7 cellular contexts compared by ENCODE assay signal in genomic region chr4:175947117-175947722, GRCh38.
A peak's percentile ranks its signal among the peaks of the same experiment; 100 is the strongest.
DNase-seq lines count a peak whose midpoint lies in the region; ATAC-seq, FAIRE-seq and TF ChIP-seq lines count a peak whose summit lies in the region.

No MANE protein-coding gene starts in this region.

- H4K8ac ChIP-seq in mesendoderm (ENCODE audit: low read depth, low read length) = no peak overlapping the region

- H3K27ac Mint-ChIP-seq in activated T-helper 2 cell treated with anti-CD3 and anti-CD28 coated beads, Interferon-gamma antibody, Interleukin-2, Interleukin-4, amounts not matched to agents 10 μg/mL and 5 μg/mL and 100 μg/mL, durations not matched to agents 14 hours and 24 hours and 36 hours = no peak overlapping the region

- H3K4me3 ChIP-seq in Jurkat, Clone E6-1 (ENCODE audit: low read length) = no peak overlapping the region
- H3K4me3 ChIP-seq in GM12878 (no peak overlapping the region), mesendoderm (ENCODE audit: low read length) (no peak overlapping the region)

- no peaks in the 10 kb centered on the region for H3K36me3 Mint-ChIP-seq in activated T-helper 2 cell treated with anti-CD3 and anti-CD28 coated beads, Interferon-gamma antibody, Interleukin-2, Interleukin-4, amounts not matched to agents 10 μg/mL and 5 μg/mL and 100 μg/mL, durations not matched to agents 14 hours and 24 hours and 36 hours (ENCODE audit: low read depth)

- intact Hi-C loops in GM12878 (cut with micrococcal nuclease; ENCODE audit: unreplicated experiment) = loop anchor here (1.0 to 2.0 kb wide), 2 partner anchors 178 to 393 kb away; no protein-coding TSS in a partner anchor
- intact Hi-C loops in activated T-helper 2 cell treated with anti-CD3 and anti-CD28 coated beads, Interferon-gamma antibody, Interleukin-2, Interleukin-4, amounts not matched to agents 10 μg/mL and 5 μg/mL and 100 μg/mL, durations not matched to agents 14 hours and 24 hours and 36 hours (cut with micrococcal nuclease) = loop anchor here (1.0 kb wide), 1 partner anchor 394 kb away; no protein-coding TSS in a partner anchor

- H3K27me3 Mint-ChIP-seq in activated T-helper 2 cell treated with anti-CD3 and anti-CD28 coated beads, Interferon-gamma antibody, Interleukin-2, Interleukin-4, amounts not matched to agents 10 μg/mL and 5 μg/mL and 100 μg/mL, durations not matched to agents 14 hours and 24 hours and 36 hours (ENCODE audit: low read depth) = peaks cover 4% of the 10 kb centered on the region

- H3K79me2 ChIP-seq in GM12878 (ENCODE audit: control insufficient read depth, insufficient read depth, low read length) (no peaks in the 10 kb centered on the region), mesendoderm (ENCODE audit: control insufficient read depth, insufficient read depth, low read length) (no peaks in the 10 kb centered on the region)

- H3K56ac ChIP-seq in mesendoderm (ENCODE audit: low read length) = no peak overlapping the region

- H3K36me3 ChIP-seq in GM12878 (ENCODE audit: control insufficient read depth in 2 of 2, insufficient read depth in 2 of 2, low read length in 1 of 2) (no peaks in the 10 kb centered on the region), mesendoderm (ENCODE audit: control insufficient read depth, insufficient read depth, low read length) (no peaks in the 10 kb centered on the region)

- no peak overlapping the region for H3K4ac ChIP-seq in mesendoderm (ENCODE audit: low read depth, low read length)

- H2BK15ac ChIP-seq in mesendoderm (replicated peaks; ENCODE audit: low read depth) = no peak overlapping the region

- TF ChIP-seq EP300 in GM12878 (IDR thresholded peaks at IDR 0.05; ENCODE audit: borderline replicate concordance in 1 of 2, control insufficient read depth in 1 of 2, low read depth in 2 of 2, low read length in 2 of 2) = no peak

- H4K5ac ChIP-seq in mesendoderm (ENCODE audit: low read length) = no peak overlapping the region

- ATAC-seq in GM12878 (0 out of 3 replicates have a peak, but pooled peaks have one; percentile 38), HG02642 (IDR thresholded peaks at IDR 0.05; ENCODE audit: poor library complexity, unreplicated experiment) (no peak)

- H3K27me3 ChIP-seq in GM12878 (replicated peaks in 1 of 2; ENCODE audit: control insufficient read depth in 2 of 2, insufficient read depth in 2 of 2, low read length in 1 of 2) (peaks cover 0 to 3% of the 10 kb centered on the region in 2 experiments; a peak in 1 of 4 replicates), mesendoderm (ENCODE audit: insufficient read depth, low read length, poor library complexity) (no peaks in the 10 kb centered on the region)

- peak; percentile 69 for TF ChIP-seq RAD21 in GM12878 (IDR thresholded peaks at IDR 0.05; ENCODE audit: insufficient read depth, low read depth, low read length)

- H2AK5ac ChIP-seq in mesendoderm (ENCODE audit: low read length) = no peak overlapping the region

- RAD21 ChIA-PET in GM12878 (lab: Charles Lee; ENCODE audit: unreplicated experiment) = interaction anchor here (1.1 to 1.9 kb wide), 3 partner anchors 105 to 394 kb away, joined by 3 to 7 read pairs (median 4); no protein-coding TSS in a partner anchor

- H3K4me1 Mint-ChIP-seq in activated T-helper 2 cell treated with anti-CD3 and anti-CD28 coated beads, Interferon-gamma antibody, Interleukin-2, Interleukin-4, amounts not matched to agents 10 μg/mL and 5 μg/mL and 100 μg/mL, durations not matched to agents 14 hours and 24 hours and 36 hours (ENCODE audit: low read depth) = peaks cover 6% of the 10 kb centered on the region

- no peak overlapping the region for H2AFZ ChIP-seq in GM12878 (ENCODE audit: control insufficient read depth, low read depth, low read length)

- H3K27ac ChIP-seq in GM12878 (ENCODE audit: control insufficient read depth, insufficient read depth) (no peak overlapping the region), mesendoderm (ENCODE audit: low read depth, low read length) (no peak overlapping the region)

- CTCF ChIA-PET in GM12878 (lab: Yijun Ruan, JAX) = interaction anchor here (1.0 to 6.6 kb wide), 7 partner anchors 12 to 394 kb away, joined by 3 to 30 read pairs (median 5); no protein-coding TSS in a partner anchor

- H3K9me3 ChIP-seq in GM12878 (replicated peaks; ENCODE audit: control insufficient read depth, insufficient read depth, low read length) = no peaks in the 10 kb centered on the region

- H3K18ac ChIP-seq in mesendoderm (ENCODE audit: low read length) = no peak overlapping the region

- no peaks in the 10 kb centered on the region for H3K79me1 ChIP-seq in mesendoderm (ENCODE audit: low read length)

- peak; percentile 21 for DNase-seq in Jurkat, Clone E6-1 (ENCODE audit: low read depth, low spot score)
- DNase-seq in GM12878 (ENCODE audit: low read depth, low spot score) (no peak), mesendoderm (peak; percentile 10), islet precursor cell (no peak)
- no peak for DNase-seq in activated T-helper 2 cell treated with anti-CD3 and anti-CD28 coated beads, Interferon-gamma antibody, Interleukin-2, Interleukin-4, amounts not matched to agents 10 μg/mL and 5 μg/mL and 100 μg/mL, durations not matched to agents 14 hours and 24 hours and 36 hours (ENCODE audit: low spot score)

- no peak overlapping the region for H3K4me3 Mint-ChIP-seq in activated T-helper 2 cell treated with anti-CD3 and anti-CD28 coated beads, Interferon-gamma antibody, Interleukin-2, Interleukin-4, amounts not matched to agents 10 μg/mL and 5 μg/mL and 100 μg/mL, durations not matched to agents 14 hours and 24 hours and 36 hours (ENCODE audit: low read depth)

- no peak overlapping the region for H3K23ac ChIP-seq in mesendoderm (ENCODE audit: low read length)

- SMC1A ChIA-PET in GM12878 (lab: Charles Lee; ENCODE audit: uncharacterized antibody, unreplicated experiment) = interaction anchor here (0.7 to 2.0 kb wide), 5 partner anchors 13 to 395 kb away, joined by 3 to 10 read pairs (median 4); no protein-coding TSS in a partner anchor

- no peak overlapping the region for H3K9ac ChIP-seq in GM12878 (ENCODE audit: control insufficient read depth, insufficient read depth, low read length)
- no peak overlapping the region for H3K9ac ChIP-seq in mesendoderm (ENCODE audit: low read length)

- in situ Hi-C loops in GM12878 (cut with MboI) = no loop called here

- H3K4me1 ChIP-seq in GM12878 (ENCODE audit: control insufficient read depth, insufficient read depth, low read length) (no peaks in the 10 kb centered on the region), mesendoderm (ENCODE audit: control insufficient read depth, low read depth, low read length) (no peaks in the 10 kb centered on the region)

- no peak for FAIRE-seq in GM12878 (lab: Jason Lieb, UNC)

- H2BK120ac ChIP-seq in mesendoderm (ENCODE audit: low read depth, low read length) = no peak overlapping the region

- no peaks in the 10 kb centered on the region for H3K9me3 Mint-ChIP-seq in activated T-helper 2 cell treated with anti-CD3 and anti-CD28 coated beads, Interferon-gamma antibody, Interleukin-2, Interleukin-4, amounts not matched to agents 10 μg/mL and 5 μg/mL and 100 μg/mL, durations not matched to agents 14 hours and 24 hours and 36 hours

- POLR2A ChIA-PET in GM12878 (lab: Charles Lee) = no interaction called here

- H3K4me2 ChIP-seq in GM12878 (ENCODE audit: control insufficient read depth, insufficient read depth) (no peak overlapping the region), mesendoderm (ENCODE audit: low read length) (no peak overlapping the region)

- no peaks in the 10 kb centered on the region for H4K20me1 ChIP-seq in GM12878 (ENCODE audit: control insufficient read depth, insufficient read depth)

- TF ChIP-seq CTCF in GM12873 (IDR thresholded peaks at IDR 0.05; ENCODE audit: insufficient read depth, low read depth, low read length, missing control alignments) (peak; percentile 37), GM12878 (IDR thresholded peaks at IDR 0.05 in 2 of 3, conservative IDR thresholded peaks at IDR 0.05 in 1 of 3; ENCODE audit: control insufficient read depth in 2 of 3, extremely low read depth in 1 of 3, insufficient read depth in 1 of 3, low read depth in 3 of 3, low read length in 3 of 3) (peak in 2 of 3 experiments; percentile 43 to 47; a peak in 3 of 6 replicates)

- no peak for TF ChIP-seq POLR2A in GM12878 (IDR thresholded peaks at IDR 0.05; ENCODE audit: low read depth, low read length)

- H2BK5ac ChIP-seq in mesendoderm (ENCODE audit: low read length) = no peak overlapping the region

- no TSS peak for BruUV-seq in GM12878 (replicated peaks; lab: Mats Ljungman, UMichigan)

- 0% methylated on average over 4 of the region's 4 CpGs for WGBS in GM12878 (ENCODE audit: insufficient coverage, insufficient replicate concordance, low lambda C conversion rate, missing lambda C conversion rate)
- WGBS in mesendoderm (ENCODE audit: extremely low coverage, insufficient coverage, low lambda C conversion rate) = no CpG with 5 or more reads among the region's 4 CpGs

TF ChIP-seq in GM12878, 131 proteins besides CTCF, POLR2A, EP300 and RAD21:
- TF ChIP-seq GATAD2B (conservative IDR thresholded peaks at IDR 0.05; ENCODE audit: low read depth) = no peak
- TF ChIP-seq CBX3 (IDR thresholded peaks at IDR 0.05; ENCODE audit: borderline replicate concordance, low read depth) = no peak
- peak; percentile 66; the same call in 1 of the 2 replicates for TF ChIP-seq SMC3 (IDR thresholded peaks at IDR 0.05; ENCODE audit: borderline replicate concordance, low read length)

Comparison
In these comparisons a context has a peak if more than half of its experiments do, and no peak if none do; other contexts are left out.
1. DNase-seq: peak in Jurkat, Clone E6-1 (single experiment) and mesendoderm (single experiment); none in GM12878 (single experiment), islet precursor cell (single experiment) and activated T-helper 2 cell treated with anti-CD3 and anti-CD28 coated beads, Interferon-gamma antibody, Interleukin-2, Interleukin-4, amounts not matched to agents 10 μg/mL and 5 μg/mL and 100 μg/mL, durations not matched to agents 14 hours and 24 hours and 36 hours (single experiment).